ENCODE assay signal across 8 cellular contexts in genomic region chrX:154412468-154412867, GRCh38. TPM values are rescaled to one million over a fixed set of nuclear protein-coding genes. Genes with fewer than 3 reads are reported as not detected.
DNase-seq lines count a peak whose midpoint lies in the region; ATAC-seq and TF ChIP-seq lines count a peak whose summit lies in the region.

No MANE protein-coding gene starts in this region.

- TF ChIP-seq POLR2A in testis (IDR thresholded peaks at IDR 0.05), result no peak

- H3K27ac Mint-ChIP-seq in activated naive CD8-positive, alpha-beta T cell, result peak overlapping the region; percentile 46
- H3K27ac Mint-ChIP-seq in immature natural killer cell, result peak overlapping the region; percentile 49 to 86 (median 78)

- ATAC-seq in Right ventricle myocardium inferior, result peak; percentile 18

- H3K27me3 ChIP-seq in testis, result no peaks in the 10 kb centered on the region

- no peaks in the 10 kb centered on the region for H3K9me3 Mint-ChIP-seq in activated naive CD8-positive, alpha-beta T cell (ENCODE audit: low read depth)
- no peaks in the 10 kb centered on the region for H3K9me3 Mint-ChIP-seq in immature natural killer cell

- DNase-seq in Right ventricle myocardium inferior (ENCODE audit: missing footprints) (no peak), cardiac septum (ENCODE audit: low spot score) (no peak), immature natural killer cell (no peak), substantia nigra (lab: John Stamatoyannopoulos, UW) (no peak), 8988T (no peak), cerebellar nuclear complex (lab: John Stamatoyannopoulos, UW) (no peak), testis (no peak)

- H3K4me1 Mint-ChIP-seq in activated naive CD8-positive, alpha-beta T cell (ENCODE audit: low read depth), result peaks cover 5% of the 10 kb centered on the region
- H3K4me1 Mint-ChIP-seq in immature natural killer cell, result peaks cover 26% of the 10 kb centered on the region in 2 donors

- TF ChIP-seq CTCF in testis (IDR thresholded peaks at IDR 0.05), result no peak

- no peaks in the 10 kb centered on the region for H3K36me3 Mint-ChIP-seq in activated naive CD8-positive, alpha-beta T cell
- H3K36me3 Mint-ChIP-seq in immature natural killer cell, result no peaks in the 10 kb centered on the region

- peak overlapping the region; percentile 82 for H3K4me3 Mint-ChIP-seq in activated naive CD8-positive, alpha-beta T cell
- peak overlapping the region; percentile 71 to 81 (median 76) for H3K4me3 Mint-ChIP-seq in immature natural killer cell

- intact Hi-C loops in Right ventricle myocardium inferior (cut with DNase I), result loop anchor here (2.0 kb wide), 1 partner anchor 18 kb away; no protein-coding TSS in a partner anchor
- intact Hi-C loops in cardiac septum (cut with DNase I), result no loop called here
- intact Hi-C loops in testis (cut with DNase I; ENCODE audit: low total_unique reads), result no loop called here

- H3K27ac ChIP-seq in substantia nigra (ENCODE audit: low read depth, low read length, poor library complexity, severe bottlenecking) (peak overlapping the region; percentile 82), testis (peak overlapping the region in 1 of 2 donors; percentile 92)

- H3K4me1 ChIP-seq in testis, result no peaks in the 10 kb centered on the region

- H3K36me3 ChIP-seq in testis (ENCODE audit: low read depth, missing control alignments), result no peaks in the 10 kb centered on the region

- peak overlapping the region in 1 of 2 donors; percentile 79 for H3K4me3 ChIP-seq in testis

- no peaks in the 10 kb centered on the region for H3K9me3 ChIP-seq in testis

- WGBS in testis, 2 donors, result 34% methylated on average over 3 of the region's 4 CpGs; no CpG with 5 or more reads in 1 of the 2 donors

- H3K27me3 Mint-ChIP-seq in activated naive CD8-positive, alpha-beta T cell, result no peaks in the 10 kb centered on the region
- H3K27me3 Mint-ChIP-seq in immature natural killer cell (ENCODE audit: low read depth in 3 of 3), result peaks cover 4 to 10% (median 8%) of the 10 kb centered on the region in 3 donors

RNA-seq across cellular contexts. Expression of gene TAFAZZIN, which starts 1.1 kb away (rescaled TPM):
- total RNA-seq in Right ventricle myocardium inferior, result 36.1 TPM
- total RNA-seq in cardiac septum, result 41.6 TPM
- 10 to 100 TPM; 24.9 to 39.2 (median 32.4) TPM for polyA plus RNA-seq in immature natural killer cell
- total RNA-seq in testis, result 10 to 100 TPM; 32.1 to 48.7 TPM
- polyA plus RNA-seq in testis (ENCODE audit: insufficient read depth, low read depth, low replicate concordance), result 11.8 TPM

RNA-seq across cellular contexts. Expression of gene DNASE1L1, which starts 3.4 kb away (rescaled TPM):
- total RNA-seq in Right ventricle myocardium inferior (52.3 TPM), cardiac septum (32.9 TPM), testis (10 to 100 TPM; 36.5 to 42.2 TPM)
- polyA plus RNA-seq in immature natural killer cell (10 to 100 TPM; 14.1 to 21.1 (median 17.8) TPM), testis (ENCODE audit: insufficient read depth, low read depth, low replicate concordance) (18.5 TPM)

RNA-seq across cellular contexts. Expression of gene RPL10, which starts 14.3 kb away (rescaled TPM):
- total RNA-seq in Right ventricle myocardium inferior (2,181 TPM), cardiac septum (1,520 TPM), testis (1,000 to 10,000 TPM in 1 of 2 donors, 100 to 1,000 TPM in 1; 925 to 1,913 TPM)
- polyA plus RNA-seq in immature natural killer cell (1,000 to 10,000 TPM; 2,085 to 3,021 (median 2,819) TPM), testis (ENCODE audit: insufficient read depth, low read depth, low replicate concordance) (1,423 TPM)

RNA-seq across cellular contexts. Expression of gene ATP6AP1, which starts 16.0 kb away (rescaled TPM):
- total RNA-seq in Right ventricle myocardium inferior, result 83.0 TPM
- total RNA-seq in cardiac septum, result 86.1 TPM
- polyA plus RNA-seq in immature natural killer cell, result 100 to 1,000 TPM in 2 of 3 donors, 10 to 100 TPM in 1; 98.3 to 193 (median 154) TPM
- 100 to 1,000 TPM in 1 of 2 donors, 10 to 100 TPM in 1; 95.1 to 158 TPM for total RNA-seq in testis
- 119 TPM for polyA plus RNA-seq in testis (ENCODE audit: insufficient read depth, low read depth, low replicate concordance)

RNA-seq across cellular contexts. Expression of gene GDI1, which starts 24.5 kb away (rescaled TPM):
- total RNA-seq in Right ventricle myocardium inferior (85.2 TPM), cardiac septum (114 TPM), testis (100 to 1,000 TPM; 158 to 162 TPM)
- polyA plus RNA-seq in immature natural killer cell (10 to 100 TPM; 20.9 to 37.8 (median 29.2) TPM), testis (ENCODE audit: insufficient read depth, low read depth, low replicate concordance) (118 TPM)
